28 cellular contexts compared by ENCODE assay signal in the genomic region with DNA sequence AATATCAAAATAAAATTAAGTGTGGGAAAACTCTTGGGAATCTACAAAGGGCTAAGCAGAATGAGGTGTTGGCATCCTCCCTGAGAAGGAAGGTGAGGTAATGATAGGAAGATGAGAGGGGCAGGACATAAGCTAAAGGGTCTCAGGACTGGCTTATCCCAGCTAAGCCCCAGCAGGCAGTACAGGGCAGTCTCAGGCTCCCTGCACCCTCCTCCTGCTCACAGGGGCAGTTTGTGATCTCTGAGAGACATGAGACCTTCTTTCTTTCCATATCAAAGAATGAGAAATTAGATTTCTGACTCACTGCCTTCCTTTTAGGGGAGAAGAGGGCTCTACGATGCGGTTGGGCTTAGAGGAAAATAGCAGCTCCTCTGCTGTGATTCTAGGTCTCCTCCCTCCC.
"Had no signal": no experiment of that assay in that cellular context is flagged by ENCODE, and none has a peak within 500 bp of the region (broad histone marks: within the 10 kb centered on the region; RNA-seq: fewer than 3 reads in every experiment).

No MANE protein-coding gene starts in this region.

- H3K36me3 ChIP-seq: ascending aorta, cardiac muscle cell, SJCRH30 had no signal

- H3K9me3 Mint-ChIP-seq: activated T-cell treated with anti-CD3 and anti-CD28 coated beads, Interleukin-2, amount 50 U/mL, for 72 hours; activated T-helper 2 cell treated with anti-CD3 and anti-CD28 coated beads, Interferon-gamma antibody, Interleukin-2, Interleukin-4, amounts not matched to agents 10 μg/mL and 5 μg/mL and 100 μg/mL, durations not matched to agents 14 hours and 24 hours and 36 hours; T-helper 2 cell treated with Interferon-gamma antibody and Interleukin-4, amounts not matched to agents 5 μg/mL and 100 μg/mL, for 36 hours had no signal

- H3K27me3 ChIP-seq: ascending aorta, cardiac muscle cell, SJCRH30 had no signal

- DNase-seq: activated CD4-positive, alpha-beta T cell treated with anti-CD3 and anti-CD28 coated beads for 48 hours; activated CD4-positive, alpha-beta T cell treated with anti-CD3 and anti-CD28 coated beads, Interleukin-2, amount 50 U/mL, for 48 hours; activated CD8-positive, alpha-beta memory T cell treated with anti-CD3 and anti-CD28 coated beads for 24 hours; activated CD8-positive, alpha-beta memory T cell treated with anti-CD3 and anti-CD28 coated beads, Interleukin-2, amount 10 ng/mL, durations not matched to agents 7 days and 5 days; activated gamma-delta T cell; activated naive CD4-positive, alpha-beta T cell treated with Interleukin-2 at 50 U/mL for 16 hours; activated T-cell treated with anti-CD3 and anti-CD28 coated beads, Interleukin-2, amount 50 U/mL, for 1 hour; activated T-cell treated with anti-CD3 and anti-CD28 coated beads, Interleukin-2, amount 50 U/mL, for 72 hours; amygdala; NCI-H1048; NCI-H1105 treated with DMSO at 0.1 percent for 48 hours; NCI-H1436; NCI-H1694; NCI-H1930; NCI-H2081 treated with DMSO at 0.1 percent for 48 hours; NCI-H345; NCI-H524 treated with DMSO at 0.1 percent for 48 hours; SHP77; SJCRH30 had no signal

- H3K4me1 Mint-ChIP-seq: activated CD8-positive, alpha-beta memory T cell treated with anti-CD3 and anti-CD28 coated beads, Interleukin-2, amount 10 ng/mL, durations not matched to agents 7 days and 5 days had no signal

- H3K27ac Mint-ChIP-seq: activated CD8-positive, alpha-beta memory T cell treated with anti-CD3 and anti-CD28 coated beads, Interleukin-2, amount 10 ng/mL, durations not matched to agents 7 days and 5 days; activated naive CD8-positive, alpha-beta T cell; activated T-cell treated with anti-CD3 and anti-CD28 coated beads, Interleukin-2, amount 50 U/mL, for 72 hours; activated T-helper 2 cell treated with anti-CD3 and anti-CD28 coated beads, Interferon-gamma antibody, Interleukin-2, Interleukin-4, amounts not matched to agents 10 μg/mL and 5 μg/mL and 100 μg/mL, durations not matched to agents 14 hours and 24 hours and 36 hours; T-helper 2 cell treated with Interferon-gamma antibody and Interleukin-4, amounts not matched to agents 5 μg/mL and 100 μg/mL, for 36 hours had no signal

- H3K9me3 ChIP-seq: ascending aorta, SJCRH30 had no signal

- H3K27ac ChIP-seq: ascending aorta, cardiac muscle cell, SJCRH30, SK-N-MC had no signal

- H3K4me1 ChIP-seq: ascending aorta had no signal

- ATAC-seq: activated CD4-positive, CD25-positive, alpha-beta regulatory T cell treated with anti-CD3 and anti-CD28 coated beads, Interleukin-2, amount 50 U/mL, for 24 hours; activated CD8-positive, alpha-beta memory T cell treated with anti-CD3 and anti-CD28 coated beads, Interleukin-2, amount 10 ng/mL, durations not matched to agents 7 days and 5 days; K562; Panc1 had no signal

- H3K4me3 Mint-ChIP-seq: activated CD8-positive, alpha-beta memory T cell treated with anti-CD3 and anti-CD28 coated beads, Interleukin-2, amount 10 ng/mL, durations not matched to agents 7 days and 5 days; activated naive CD8-positive, alpha-beta T cell; activated T-cell treated with anti-CD3 and anti-CD28 coated beads, Interleukin-2, amount 50 U/mL, for 72 hours; T-helper 2 cell treated with Interferon-gamma antibody and Interleukin-4, amounts not matched to agents 5 μg/mL and 100 μg/mL, for 36 hours had no signal

- H3K36me3 Mint-ChIP-seq: activated CD8-positive, alpha-beta memory T cell treated with anti-CD3 and anti-CD28 coated beads, Interleukin-2, amount 10 ng/mL, durations not matched to agents 7 days and 5 days; activated naive CD8-positive, alpha-beta T cell had no signal

- H3K4me3 ChIP-seq: ascending aorta, cardiac muscle cell, K562, SJCRH30, SK-N-MC had no signal

- H3K27me3 Mint-ChIP-seq: activated CD8-positive, alpha-beta memory T cell treated with anti-CD3 and anti-CD28 coated beads, Interleukin-2, amount 10 ng/mL, durations not matched to agents 7 days and 5 days had no signal
